In the genomic region with DNA sequence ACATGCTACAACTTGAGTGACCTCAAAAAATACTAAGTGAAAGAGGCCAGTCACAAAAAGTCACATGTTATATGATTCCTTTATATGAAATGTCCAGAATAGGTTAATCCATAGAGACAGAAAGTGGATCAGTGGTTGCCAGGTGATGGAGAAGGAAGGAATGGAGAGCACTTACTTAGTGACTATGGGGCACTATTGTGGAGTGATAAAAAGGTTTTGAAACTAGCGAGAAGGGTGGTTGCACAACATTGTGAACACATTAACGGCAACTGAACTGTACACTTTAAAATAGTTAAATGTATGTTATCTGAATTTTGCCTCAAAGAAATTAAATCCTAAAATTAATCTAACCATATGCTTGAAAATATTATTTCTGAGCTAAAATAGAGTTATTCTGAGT, we compare ENCODE assay signal across 13 cellular contexts.
"Had no signal": no experiment of that assay in that cellular context is flagged by ENCODE, and none has a peak within 500 bp of the region (broad histone marks: within the 10 kb centered on the region; RNA-seq: fewer than 3 reads in every experiment).

No MANE protein-coding gene starts in this region.

- ATAC-seq: natural killer cell treated with Interleukin-12 subunit alpha and Interleukin-12 subunit beta and Interleukin-15 and Interleukin-18, amount 100 ng/mL, for 72 hours; stimulated activated effector memory CD8-positive, alpha-beta T cell treated with anti-CD3 and anti-CD28 coated beads, Interleukin-12 subunit alpha, Interleukin-12 subunit beta, amount 100 ng/mL, for 72 hours; stimulated activated naive CD8-positive, alpha-beta T cell treated with anti-CD3 and anti-CD28 coated beads, Interleukin-15, amount 100 ng/mL, for 72 hours; WTC11 had no signal

- H3K9me3 Mint-ChIP-seq: natural killer cell treated with Interleukin-12 subunit alpha and Interleukin-12 subunit beta and Interleukin-15 and Interleukin-18, amount 100 ng/mL, for 72 hours; stimulated activated effector memory CD8-positive, alpha-beta T cell treated with anti-CD3 and anti-CD28 coated beads, Interleukin-12 subunit alpha, Interleukin-12 subunit beta, amount 100 ng/mL, for 72 hours; stimulated activated naive CD8-positive, alpha-beta T cell treated with anti-CD3 and anti-CD28 coated beads, Interleukin-15, amount 100 ng/mL, for 72 hours; WTC11 had no signal

- H3K27ac Mint-ChIP-seq: activated naive CD8-positive, alpha-beta T cell treated with anti-CD3 and anti-CD28 coated beads for 36 hours; natural killer cell treated with Interleukin-12 subunit alpha and Interleukin-12 subunit beta and Interleukin-15 and Interleukin-18, amount 100 ng/mL, for 72 hours; WTC11 had no signal

- H3K27me3 Mint-ChIP-seq: activated naive CD8-positive, alpha-beta T cell treated with anti-CD3 and anti-CD28 coated beads for 36 hours; natural killer cell treated with Interleukin-12 subunit alpha and Interleukin-12 subunit beta and Interleukin-15 and Interleukin-18, amount 100 ng/mL, for 72 hours; stimulated activated naive CD8-positive, alpha-beta T cell treated with anti-CD3 and anti-CD28 coated beads, Interleukin-15, amount 100 ng/mL, for 72 hours had no signal

- DNase-seq: activated naive CD4-positive, alpha-beta T cell; activated naive CD8-positive, alpha-beta T cell treated with anti-CD3 and anti-CD28 coated beads for 36 hours; activated T-cell treated with anti-CD3 and anti-CD28 coated beads, Interleukin-2, amount 50 U/mL, for 1 hour; left ventricle myocardium inferior; ovary; stimulated activated CD4-positive, alpha-beta T cell treated with anti-CD3 and anti-CD28 coated beads, Interleukin-2, amount 100 ng/mL, for 24 hours; stimulated activated naive CD8-positive, alpha-beta T cell treated with anti-CD3 and anti-CD28 coated beads, Interleukin-15, amount 100 ng/mL, for 72 hours; T-helper 1 cell; uterus had no signal

- H3K4me1 Mint-ChIP-seq: stimulated activated naive CD8-positive, alpha-beta T cell treated with anti-CD3 and anti-CD28 coated beads, Interleukin-15, amount 100 ng/mL, for 72 hours; WTC11 had no signal

- FAIRE-seq: endometrium had no signal

- H3K4me3 Mint-ChIP-seq: activated naive CD8-positive, alpha-beta T cell treated with anti-CD3 and anti-CD28 coated beads for 36 hours; natural killer cell treated with Interleukin-12 subunit alpha and Interleukin-12 subunit beta and Interleukin-15 and Interleukin-18, amount 100 ng/mL, for 72 hours; stimulated activated effector memory CD8-positive, alpha-beta T cell treated with anti-CD3 and anti-CD28 coated beads, Interleukin-12 subunit alpha, Interleukin-12 subunit beta, amount 100 ng/mL, for 72 hours; stimulated activated naive CD8-positive, alpha-beta T cell treated with anti-CD3 and anti-CD28 coated beads, Interleukin-15, amount 100 ng/mL, for 72 hours; WTC11 had no signal
